ENCODE assay signal across 1 cellular context in genomic region chr2:74223941-74224770, GRCh38.
TF ChIP-seq lines count a peak whose summit lies in the region.

No MANE protein-coding gene starts in this region.

TF ChIP-seq in H1, 55 proteins besides CTCF, POLR2A, EP300 and RAD21:
- no peak for TF ChIP-seq JUN (IDR thresholded peaks at IDR 0.05; ENCODE audit: low read depth, low read length)
- peak; percentile 29; the same call in 1 of the 2 replicates for TF ChIP-seq POLR2AphosphoS5 (IDR thresholded peaks at IDR 0.05; ENCODE audit: low read depth, low read length)
- no peak for TF ChIP-seq ATF3 (IDR thresholded peaks at IDR 0.05; ENCODE audit: insufficient read depth, low read depth, low read length)
- no peak for TF ChIP-seq NRF1 (IDR thresholded peaks at IDR 0.05; ENCODE audit: low read depth, low read length)
- no peak for TF ChIP-seq TAF7 (optimal IDR thresholded peaks at IDR 0.05; ENCODE audit: borderline replicate concordance, low read depth, low read length)
- no peak for TF ChIP-seq MAX (IDR thresholded peaks at IDR 0.05)
TF ChIP-seq in H1: peak in this region for 1.
